Comparison of ENCODE assay signal across 23 cellular contexts in genomic region chr3:38129058-38129457, GRCh38. TPM values are rescaled to one million over a fixed set of nuclear protein-coding genes. Genes with fewer than 3 reads are reported as not detected.
A peak's percentile ranks its signal among the peaks of the same experiment; 100 is the strongest.
DNase-seq lines count a peak whose midpoint lies in the region; ATAC-seq and TF ChIP-seq lines count a peak whose summit lies in the region.
"Had no signal": no experiment of that assay in that cellular context is flagged by ENCODE, and none has a peak within 500 bp of the region (broad histone marks: within the 10 kb centered on the region; RNA-seq: fewer than 3 reads in every experiment).

No MANE protein-coding gene starts in this region.

- intact Hi-C loops in posterior vena cava (cut with DNase I), result no loop called here

- over 99% methylated on average over 5 of the region's 5 CpGs for WGBS in hepatocyte (ENCODE audit: low lambda C conversion rate, missing lambda C conversion rate)

- ATAC-seq in activated naive CD4-positive, alpha-beta T cell treated with anti-CD3 and anti-CD28 coated beads, Interleukin-2, amount 50 U/mL, for 72 hours, result no peak
- no peak for ATAC-seq in GM19397 (IDR thresholded peaks at IDR 0.05; ENCODE audit: unreplicated experiment)
- no peak for ATAC-seq in natural killer cell treated with Interleukin-12 subunit alpha and Interleukin-12 subunit beta and Interleukin-15 and Interleukin-18, amount 100 ng/mL, for 72 hours
- ATAC-seq: left colon; stimulated activated memory B cell treated with anti-CD40 and anti-IgM and Interleukin-4, amounts not matched to agents 10 μg/mL and 1 μg/mL and 100 μg/mL, for 72 hours had no signal

- no peaks in the 10 kb centered on the region for H3K36me3 ChIP-seq in hepatocyte (replicated peaks; ENCODE audit: insufficient read depth, low read depth)

- no peak overlapping the region for H3K4me2 ChIP-seq in hepatocyte

- H4K20me1 ChIP-seq in hepatocyte (ENCODE audit: insufficient read depth, poor library complexity, severe bottlenecking), result peaks cover 9% of the 10 kb centered on the region

- peaks cover 9 to 17% of the 10 kb centered on the region in 2 donors for H3K4me1 Mint-ChIP-seq in natural killer cell treated with Interleukin-12 subunit alpha and Interleukin-12 subunit beta and Interleukin-15 and Interleukin-18, amount 100 ng/mL, for 72 hours (ENCODE audit: low read depth in 2 of 2)

- no peaks in the 10 kb centered on the region for H3K9me3 Mint-ChIP-seq in activated naive CD4-positive, alpha-beta T cell treated with anti-CD3 and anti-CD28 coated beads, Interleukin-2, amount 50 U/mL, for 72 hours
- no peaks in the 10 kb centered on the region for H3K9me3 Mint-ChIP-seq in natural killer cell treated with Interleukin-12 subunit alpha and Interleukin-12 subunit beta and Interleukin-15 and Interleukin-18, amount 100 ng/mL, for 72 hours
- H3K9me3 Mint-ChIP-seq: stimulated activated memory B cell treated with anti-CD40 and anti-IgM and Interleukin-4, amounts not matched to agents 10 μg/mL and 1 μg/mL and 100 μg/mL, for 72 hours had no signal

- H3K4me1 ChIP-seq in hepatocyte (ENCODE audit: insufficient read depth), result peaks cover 32% of the 10 kb centered on the region

- H3K4me3 ChIP-seq in hepatocyte, result no peak overlapping the region
- H3K4me3 ChIP-seq: colonic mucosa, prostate gland, tibial nerve had no signal

- DNase-seq in activated naive CD4-positive, alpha-beta T cell treated with anti-CD3 and anti-CD28 coated beads, Interleukin-2, amount 50 U/mL, for 72 hours (ENCODE audit: low spot score in 2 of 2), result peak in 1 of 2 donors; percentile 38
- no peak for DNase-seq in activated naive CD4-positive, alpha-beta T cell treated with Interleukin-2 at 50 U/mL for 16 hours
- DNase-seq in hepatocyte (ENCODE audit: low spot score), result no peak
- DNase-seq in posterior vena cava (ENCODE audit: low spot score), result peak; percentile 51
- no peak for DNase-seq in NCI-H345 treated with DMSO at 0.1 percent for 48 hours (lab: John Stamatoyannopoulos, UW; ENCODE audit: unreplicated experiment)
- DNase-seq in COR-L47 (lab: John Stamatoyannopoulos, UW), result no peak
- DNase-seq in natural killer cell treated with Interleukin-12 subunit alpha and Interleukin-12 subunit beta and Interleukin-15 and Interleukin-18, amount 100 ng/mL, for 72 hours (ENCODE audit: low spot score), result no peak
- DNase-seq: activated gamma-delta T cell, Calu3, colonic mucosa, EL, IMR-90, midbrain, NCI-H1105, NCI-H2029, NCI-H2227 treated with DMSO at 0.1 percent for 48 hours, NCI-H774, SHP77 had no signal

- TF ChIP-seq CTCF in hepatocyte (IDR thresholded peaks at IDR 0.05; ENCODE audit: poor library complexity), result no peak

- H3K9me2 ChIP-seq in hepatocyte (replicated peaks; ENCODE audit: insufficient read depth), result no peaks in the 10 kb centered on the region

- H3K27ac Mint-ChIP-seq in activated naive CD4-positive, alpha-beta T cell treated with anti-CD3 and anti-CD28 coated beads, Interleukin-2, amount 50 U/mL, for 72 hours, result peak overlapping the region; percentile 78 to 91
- H3K27ac Mint-ChIP-seq in natural killer cell treated with Interleukin-12 subunit alpha and Interleukin-12 subunit beta and Interleukin-15 and Interleukin-18, amount 100 ng/mL, for 72 hours, result peak overlapping the region in 1 of 2 donors; percentile 78
- H3K27ac Mint-ChIP-seq: stimulated activated memory B cell treated with anti-CD40 and anti-IgM and Interleukin-4, amounts not matched to agents 10 μg/mL and 1 μg/mL and 100 μg/mL, for 72 hours had no signal

- no peaks in the 10 kb centered on the region for H3K27me3 Mint-ChIP-seq in natural killer cell treated with Interleukin-12 subunit alpha and Interleukin-12 subunit beta and Interleukin-15 and Interleukin-18, amount 100 ng/mL, for 72 hours
- H3K27me3 Mint-ChIP-seq: stimulated activated memory B cell treated with anti-CD40 and anti-IgM and Interleukin-4, amounts not matched to agents 10 μg/mL and 1 μg/mL and 100 μg/mL, for 72 hours had no signal

- no peaks in the 10 kb centered on the region for H3K9me3 ChIP-seq in hepatocyte (ENCODE audit: low read depth)
- H3K9me3 ChIP-seq: colonic mucosa, prostate gland, tibial nerve had no signal

- H3K27me3 ChIP-seq in hepatocyte, result no peaks in the 10 kb centered on the region
- H3K27me3 ChIP-seq: colonic mucosa, tibial nerve had no signal

- peaks cover 36% of the 10 kb centered on the region for H3K79me2 ChIP-seq in hepatocyte

- peaks cover 2 to 12% of the 10 kb centered on the region in 2 donors for H3K36me3 Mint-ChIP-seq in activated naive CD4-positive, alpha-beta T cell treated with anti-CD3 and anti-CD28 coated beads, Interleukin-2, amount 50 U/mL, for 72 hours
- H3K36me3 Mint-ChIP-seq in natural killer cell treated with Interleukin-12 subunit alpha and Interleukin-12 subunit beta and Interleukin-15 and Interleukin-18, amount 100 ng/mL, for 72 hours, result peaks cover 8% of the 10 kb centered on the region

- H2AFZ ChIP-seq in hepatocyte, result no peak overlapping the region

- H3K27ac ChIP-seq in hepatocyte, result peak overlapping the region; percentile 50
- H3K27ac ChIP-seq: colonic mucosa, tibial nerve had no signal

- no peak overlapping the region for H3K4me3 Mint-ChIP-seq in natural killer cell treated with Interleukin-12 subunit alpha and Interleukin-12 subunit beta and Interleukin-15 and Interleukin-18, amount 100 ng/mL, for 72 hours
- H3K4me3 Mint-ChIP-seq: stimulated activated memory B cell treated with anti-CD40 and anti-IgM and Interleukin-4, amounts not matched to agents 10 μg/mL and 1 μg/mL and 100 μg/mL, for 72 hours had no signal

RNA-seq across cellular contexts. Expression of gene ACAA1, which starts 7.9 kb away (rescaled TPM):
- 10 to 100 TPM; 73.9 to 83.9 TPM for total RNA-seq in activated naive CD4-positive, alpha-beta T cell treated with anti-CD3 and anti-CD28 coated beads, Interleukin-2, amount 50 U/mL, for 72 hours
- 141 and 152 TPM in 2 replicates for total RNA-seq in hepatocyte
- polyA plus RNA-seq in hepatocyte, result 213 and 250 TPM in 2 replicates
- 10 to 100 TPM; 29.8 to 41.9 TPM for total RNA-seq in posterior vena cava
- total RNA-seq in natural killer cell treated with Interleukin-12 subunit alpha and Interleukin-12 subunit beta and Interleukin-15 and Interleukin-18, amount 100 ng/mL, for 72 hours, result 10 to 100 TPM; 78.6 to 88.2 TPM

RNA-seq across cellular contexts. Expression of gene MYD88, which starts 9.4 kb away (rescaled TPM):
- total RNA-seq in activated naive CD4-positive, alpha-beta T cell treated with anti-CD3 and anti-CD28 coated beads, Interleukin-2, amount 50 U/mL, for 72 hours, result 10 to 100 TPM; 23.5 to 41.2 TPM
- total RNA-seq in hepatocyte (12.7 and 14.3 TPM in 2 replicates), posterior vena cava (10 to 100 TPM; 24.7 to 26.3 TPM)
- 44.7 and 51.4 TPM in 2 replicates for polyA plus RNA-seq in hepatocyte
- total RNA-seq in natural killer cell treated with Interleukin-12 subunit alpha and Interleukin-12 subunit beta and Interleukin-15 and Interleukin-18, amount 100 ng/mL, for 72 hours, result 10 to 100 TPM; 55.8 to 63.1 TPM

RNA-seq across cellular contexts. Expression of gene OXSR1, which starts 36.3 kb away (rescaled TPM):
- 10 to 100 TPM; 46.8 to 58.3 TPM for total RNA-seq in activated naive CD4-positive, alpha-beta T cell treated with anti-CD3 and anti-CD28 coated beads, Interleukin-2, amount 50 U/mL, for 72 hours
- total RNA-seq in hepatocyte (30.7 TPM in 2 replicates), posterior vena cava (10 to 100 TPM; 30.4 to 52.3 TPM)
- polyA plus RNA-seq in hepatocyte, result 11.7 and 15.7 TPM in 2 replicates
- 10 to 100 TPM; 59.9 to 66.8 TPM for total RNA-seq in natural killer cell treated with Interleukin-12 subunit alpha and Interleukin-12 subunit beta and Interleukin-15 and Interleukin-18, amount 100 ng/mL, for 72 hours
